16 cellular contexts compared by ENCODE assay signal in genomic region chr17:41519501-41520224, GRCh38. TPM values are rescaled to one million over a fixed set of nuclear protein-coding genes. Genes with fewer than 3 reads are reported as not detected.
DNase-seq lines count a peak whose midpoint lies in the region; ATAC-seq and TF ChIP-seq lines count a peak whose summit lies in the region.
"Had no signal": no experiment of that assay in that cellular context is flagged by ENCODE, and none has a peak within 500 bp of the region (broad histone marks: within the 10 kb centered on the region; RNA-seq: fewer than 3 reads in every experiment).

No MANE protein-coding gene starts in this region.

- DNase-seq in SK-N-SH (no peak), NCI-H524 treated with DMSO at 0.1 percent for 48 hours (lab: John Stamatoyannopoulos, UW) (peak; percentile 6), epithelial cell of prostate (ENCODE audit: low read depth, low spot score) (no peak), upper lobe of left lung (peak in 1 of 2 donors; percentile 88), OCI-M2 (lab: John Stamatoyannopoulos, UW; ENCODE audit: unreplicated experiment) (no peak), SKM-1 (lab: John Stamatoyannopoulos, UW; ENCODE audit: unreplicated experiment) (no peak)
- DNase-seq: GDM1, H9, SHP77 treated with DMSO at 0.1 percent for 48 hours had no signal

- CTCF ChIA-PET in SK-N-SH (lab: Yijun Ruan, JAX) = interaction anchor here (1.1 to 6.1 kb wide), 7 partner anchors 9 to 146 kb away, joined by 3 to 124 read pairs (median 4); no protein-coding TSS in a partner anchor

- no peak for TF ChIP-seq CTCF in SK-N-SH (IDR thresholded peaks at IDR 0.05)
- no peak for TF ChIP-seq CTCF in upper lobe of left lung (IDR thresholded peaks at IDR 0.05)

- TF ChIP-seq EP300 in SK-N-SH (IDR thresholded peaks at IDR 0.05; ENCODE audit: borderline replicate concordance in 1 of 2, low read depth in 1 of 2, low read length in 1 of 2) (no peak), upper lobe of left lung (IDR thresholded peaks at IDR 0.05) (no peak)

- H2AFZ ChIP-seq in SK-N-SH (ENCODE audit: low read depth) = no peak overlapping the region

- no peaks in the 10 kb centered on the region for H3K79me2 ChIP-seq in SK-N-SH (ENCODE audit: insufficient read depth)

- no peak overlapping the region for H3K9ac ChIP-seq in SK-N-SH

- no peak overlapping the region for H3K4me2 ChIP-seq in SK-N-SH
- H3K4me2 ChIP-seq: A549 had no signal

- ATAC-seq in SK-N-SH treated with all-trans-retinoic acid at 6 μM for 48 hours = no peak
- ATAC-seq in upper lobe of left lung (ENCODE audit: low FRiP score in 2 of 2) = peak in 1 of 2 donors; percentile 9
- no peak for ATAC-seq in GM18511 (IDR thresholded peaks at IDR 0.05; ENCODE audit: unreplicated experiment)

- H4K20me1 ChIP-seq in SK-N-SH (ENCODE audit: insufficient read depth) = no peaks in the 10 kb centered on the region

- no peak overlapping the region for H3K4me3 ChIP-seq in SK-N-SH (ENCODE audit: low read depth in 2 of 2, low read length in 1 of 2)
- no peak overlapping the region for H3K4me3 ChIP-seq in upper lobe of left lung
- H3K4me3 ChIP-seq: A549 had no signal

- H3K9me3 ChIP-seq in SK-N-SH = no peaks in the 10 kb centered on the region
- H3K9me3 ChIP-seq in upper lobe of left lung = no peaks in the 10 kb centered on the region
- H3K9me3 ChIP-seq: A549 had no signal

- H3K9me2 ChIP-seq in SK-N-SH = no peaks in the 10 kb centered on the region

- 87% methylated on average over 3 of the region's 11 CpGs for WGBS in SK-N-SH (ENCODE audit: low lambda C conversion rate)
- 63% methylated on average over 10 of the region's 11 CpGs; no CpG with 5 or more reads in 1 of the 2 donors for WGBS in upper lobe of left lung, 2 donors

- H3K4me1 ChIP-seq in SK-N-SH (ENCODE audit: control insufficient read depth in 1 of 2, insufficient read depth in 2 of 2, low read depth in 1 of 2, low read length in 1 of 2) (peaks cover 41 to 54% of the 10 kb centered on the region in 2 experiments), upper lobe of left lung (peaks cover 5 to 45% (median 17%) of the 10 kb centered on the region in 4 donors)

- H3K27ac ChIP-seq in SK-N-SH (ENCODE audit: low read depth in 2 of 2, low read length in 1 of 2) = peak overlapping the region in 1 of 2 experiments; percentile 8; a peak in 1 of 4 replicates
- H3K27ac ChIP-seq in epithelial cell of prostate = peak overlapping the region; percentile 98
- H3K27ac ChIP-seq in upper lobe of left lung = peak overlapping the region in 3 of 4 donors; percentile 21 to 55 (median 39)

- TF ChIP-seq POLR2A in upper lobe of left lung (IDR thresholded peaks at IDR 0.05) = peak in 1 of 4 donors; percentile 13

- POLR2A ChIA-PET in SK-N-SH (lab: Yijun Ruan, JAX) = interaction anchor here (1.3 to 3.3 kb wide), 3 partner anchors 10 to 31 kb away, joined by 3 to 30 read pairs (median 3); no protein-coding TSS in a partner anchor

- no peaks in the 10 kb centered on the region for H3K36me3 ChIP-seq in SK-N-SH (replicated peaks in 1 of 2; ENCODE audit: control insufficient read depth in 1 of 2, insufficient read depth in 2 of 2, low read length in 1 of 2)
- H3K36me3 ChIP-seq in upper lobe of left lung = peaks cover 0 to 5% (median 0%) of the 10 kb centered on the region in 4 donors

- H3K27me3 ChIP-seq in SK-N-SH (ENCODE audit: insufficient read depth) = no peaks in the 10 kb centered on the region
- no peaks in the 10 kb centered on the region for H3K27me3 ChIP-seq in upper lobe of left lung

- H3F3A ChIP-seq in SK-N-SH (replicated peaks; ENCODE audit: insufficient read depth) = peaks cover 2% of the 10 kb centered on the region

- TF ChIP-seq RAD21 in SK-N-SH (IDR thresholded peaks at IDR 0.05; ENCODE audit: low read length) = no peak

TF ChIP-seq in SK-N-SH, 30 proteins besides CTCF, POLR2A, EP300 and RAD21:
- TF ChIP-seq POLR2AphosphoS5 (IDR thresholded peaks at IDR 0.05; ENCODE audit: low read depth, low read length) (no peak), ZBTB33 (IDR thresholded peaks at IDR 0.05; ENCODE audit: borderline replicate concordance, low read depth) (no peak), PBX3 (IDR thresholded peaks at IDR 0.05) (peak; percentile 29; the same call in 1 of the 2 replicates), GATA2 (CRISPR knock-in tag; IDR thresholded peaks at IDR 0.05) (peak; percentile 65), NFIC (IDR thresholded peaks at IDR 0.05; ENCODE audit: borderline replicate concordance) (no peak)

TF ChIP-seq in SK-N-SH treated with all-trans-retinoic acid at 6 μM for 48 hours, 23 proteins besides CTCF, POLR2A, EP300 and RAD21 (continues in another document):
- TF ChIP-seq POU6F1 (CRISPR knock-in tag; IDR thresholded peaks at IDR 0.05; ENCODE audit: borderline replicate concordance, low read depth) (no peak), CSRNP3 (CRISPR knock-in tag; IDR thresholded peaks at IDR 0.05) (no peak), ZC3H10 (CRISPR knock-in tag; IDR thresholded peaks at IDR 0.05) (no peak), ZNF70 (CRISPR knock-in tag; IDR thresholded peaks at IDR 0.05) (no peak), ZFP30 (CRISPR knock-in tag; IDR thresholded peaks at IDR 0.05) (no peak), TOX (CRISPR knock-in tag; IDR thresholded peaks at IDR 0.05; ENCODE audit: borderline replicate concordance) (no peak), ZNF565 (CRISPR knock-in tag; conservative IDR thresholded peaks at IDR 0.05; ENCODE audit: low read depth) (no peak), OSR1 (CRISPR knock-in tag; IDR thresholded peaks at IDR 0.05) (no peak)

RNA-seq across cellular contexts. Expression of gene KRT15, which starts 1.0 kb away (rescaled TPM):
- 16.9 and 17.0 TPM in 2 replicates for polyA plus RNA-seq in SK-N-SH (2012; rRNA removed)
- 9.7 and 12.7 TPM in 2 replicates for polyA plus RNA-seq in SK-N-SH (2012; cell fraction: cytosol; rRNA removed)
- polyA plus RNA-seq in SK-N-SH (2012; cell fraction: nucleus; rRNA removed) = 33.8 and 36.0 TPM in 2 replicates
- 10 to 100 TPM; 10.5 to 57.9 (median 19.2) TPM for total RNA-seq in upper lobe of left lung
- total RNA-seq: liver had no signal

RNA-seq across cellular contexts. Expression of gene KRT19, which starts 8.4 kb away (rescaled TPM):
- 1.8 and 2.5 TPM in 2 replicates for polyA plus RNA-seq in SK-N-SH (2012; rRNA removed)
- 1.7 and 2.3 TPM in 2 replicates for polyA plus RNA-seq in SK-N-SH (2012; cell fraction: cytosol; rRNA removed)
- polyA plus RNA-seq in SK-N-SH (2012; cell fraction: nucleus; rRNA removed) = 0.88 and 1.5 TPM in 2 replicates
- 1,000 to 10,000 TPM in 1 of 6 donors, 100 to 1,000 TPM in 5; 235 to 1,101 (median 666) TPM for total RNA-seq in upper lobe of left lung

RNA-seq across cellular contexts. Expression of gene KRT13, which starts 14.3 kb away (rescaled TPM):
- 0.39 and 0.67 TPM in 2 replicates for polyA plus RNA-seq in SK-N-SH (2012; rRNA removed)
- polyA plus RNA-seq in SK-N-SH (2012; cell fraction: cytosol; rRNA removed) = 0.06 and 0.37 TPM in 2 replicates
- 1.3 TPM in 2 replicates for polyA plus RNA-seq in SK-N-SH (2012; cell fraction: nucleus; rRNA removed)
- 10 to 100 TPM in 1 of 6 donors, 1 to 10 TPM in 5; 1.0 to 12.1 (median 7.2) TPM for total RNA-seq in upper lobe of left lung
- total RNA-seq: glomerular endothelial cell, H9, renal cortical epithelial cell had no signal

RNA-seq across cellular contexts. Expression of gene KRT36, which starts 30.0 kb away (rescaled TPM):
- not detected in 2 replicates for polyA plus RNA-seq in SK-N-SH (2012; rRNA removed)
- polyA plus RNA-seq in SK-N-SH (2012; cell fraction: cytosol; rRNA removed) = not detected in 2 replicates
- polyA plus RNA-seq in SK-N-SH (2012; cell fraction: nucleus; rRNA removed) = not detected in 2 replicates
- not detected for total RNA-seq in upper lobe of left lung
- total RNA-seq: glomerular endothelial cell, H9, renal cortical epithelial cell, urinary bladder had no signal
- polyA plus RNA-seq: A549, liver, urinary bladder had no signal

RNA-seq across cellular contexts. Expression of gene KRT35, which starts 38.7 kb away (rescaled TPM):
- polyA plus RNA-seq in SK-N-SH (2012; rRNA removed) = not detected in 2 replicates
- not detected in 2 replicates for polyA plus RNA-seq in SK-N-SH (2012; cell fraction: cytosol; rRNA removed)
- polyA plus RNA-seq in SK-N-SH (2012; cell fraction: nucleus; rRNA removed) = not detected in 2 replicates
- not detected for total RNA-seq in upper lobe of left lung
- total RNA-seq: glomerular endothelial cell, H9, liver, renal cortical epithelial cell, urinary bladder had no signal
- polyA plus RNA-seq: A549, liver, urinary bladder had no signal
